ENCODE assay signal across 1 cellular context in the genomic region with DNA sequence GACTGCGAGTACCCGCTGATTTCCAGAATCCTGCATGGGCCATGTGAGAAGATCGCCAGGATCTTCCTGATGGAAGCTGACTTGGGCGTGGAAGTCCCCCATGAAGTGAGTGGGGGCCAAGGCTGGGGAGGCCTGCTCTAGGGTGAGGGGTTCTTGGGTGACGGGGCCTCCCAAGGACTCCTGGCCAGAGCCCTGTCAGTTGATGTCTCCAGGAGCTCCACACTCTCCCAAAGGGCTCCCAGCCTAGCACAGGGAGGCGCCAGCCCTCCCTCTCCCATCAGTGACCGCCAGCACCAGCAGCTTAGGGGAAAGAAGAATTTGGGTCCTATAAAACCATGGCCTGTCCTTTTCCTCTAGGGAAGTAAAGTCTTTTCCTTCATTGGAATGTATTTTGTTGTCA.
TF ChIP-seq lines count a peak whose summit lies in the region.

No MANE protein-coding gene starts in this region.

TF ChIP-seq in H1, 55 proteins besides CTCF, POLR2A, EP300 and RAD21:
- TF ChIP-seq CHD1 (IDR thresholded peaks at IDR 0.05; ENCODE audit: low read depth, low read length), result no peak
- no peak for TF ChIP-seq TEAD4 (IDR thresholded peaks at IDR 0.05; ENCODE audit: low read depth, low read length)
- TF ChIP-seq SRF (IDR thresholded peaks at IDR 0.05; ENCODE audit: low read depth, low read length), result no peak
- no peak for TF ChIP-seq SIX5 (IDR thresholded peaks at IDR 0.05; ENCODE audit: low read depth, low read length)
- TF ChIP-seq JUND (IDR thresholded peaks at IDR 0.05; ENCODE audit: low read length), result no peak
- TF ChIP-seq MAFK (IDR thresholded peaks at IDR 0.05; ENCODE audit: low read depth, low read length), result no peak
- no peak for TF ChIP-seq TBP (IDR thresholded peaks at IDR 0.05; ENCODE audit: low read depth, low read length)
TF ChIP-seq in H1: peak in this region for 0.
